In the genomic region with DNA sequence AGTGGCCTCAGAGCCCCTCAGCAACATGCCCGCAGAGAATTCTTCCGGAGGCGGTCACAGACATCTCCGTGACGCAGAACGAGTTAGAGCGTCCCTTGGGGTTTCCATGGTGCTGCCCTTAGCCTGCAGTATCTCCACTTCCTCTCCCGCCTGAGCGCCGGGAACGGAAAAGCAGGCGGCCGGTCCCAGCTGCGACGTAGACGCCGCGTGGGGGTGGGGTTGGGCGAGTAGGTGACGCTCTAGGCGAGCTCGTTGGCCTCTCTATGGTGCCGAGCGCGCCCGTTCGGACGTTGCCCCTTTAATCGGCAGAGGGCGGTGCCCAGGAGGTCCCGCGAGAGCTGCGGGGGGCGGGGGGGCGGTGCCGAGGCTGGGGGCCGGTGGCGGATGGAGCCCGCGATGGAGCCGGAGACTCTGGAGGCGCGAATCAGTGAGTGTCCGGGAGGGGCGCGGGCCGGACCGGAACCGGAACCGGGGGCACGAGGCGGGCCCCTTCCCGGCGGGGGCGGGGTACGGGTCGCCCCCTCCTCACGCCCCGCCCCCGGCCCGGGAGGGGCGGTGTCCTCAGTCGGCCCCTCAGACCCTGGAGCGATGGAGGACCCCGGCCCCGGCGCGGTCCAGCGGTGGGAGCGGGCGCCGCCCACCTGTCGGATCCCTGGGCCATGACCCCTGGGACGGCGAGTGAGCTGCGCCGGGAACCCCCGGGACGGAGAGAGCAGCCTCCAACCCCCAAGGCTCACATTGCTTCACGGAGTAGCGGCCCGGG, we compare ENCODE assay signal across 8 cellular contexts. TPM values are rescaled to one million over a fixed set of nuclear protein-coding genes. Genes with fewer than 3 reads are reported as not detected.
A peak's percentile ranks its signal among the peaks of the same experiment; 100 is the strongest.
DNase-seq lines count a peak whose midpoint lies in the region; ATAC-seq and TF ChIP-seq lines count a peak whose summit lies in the region.

A gene with protein sequence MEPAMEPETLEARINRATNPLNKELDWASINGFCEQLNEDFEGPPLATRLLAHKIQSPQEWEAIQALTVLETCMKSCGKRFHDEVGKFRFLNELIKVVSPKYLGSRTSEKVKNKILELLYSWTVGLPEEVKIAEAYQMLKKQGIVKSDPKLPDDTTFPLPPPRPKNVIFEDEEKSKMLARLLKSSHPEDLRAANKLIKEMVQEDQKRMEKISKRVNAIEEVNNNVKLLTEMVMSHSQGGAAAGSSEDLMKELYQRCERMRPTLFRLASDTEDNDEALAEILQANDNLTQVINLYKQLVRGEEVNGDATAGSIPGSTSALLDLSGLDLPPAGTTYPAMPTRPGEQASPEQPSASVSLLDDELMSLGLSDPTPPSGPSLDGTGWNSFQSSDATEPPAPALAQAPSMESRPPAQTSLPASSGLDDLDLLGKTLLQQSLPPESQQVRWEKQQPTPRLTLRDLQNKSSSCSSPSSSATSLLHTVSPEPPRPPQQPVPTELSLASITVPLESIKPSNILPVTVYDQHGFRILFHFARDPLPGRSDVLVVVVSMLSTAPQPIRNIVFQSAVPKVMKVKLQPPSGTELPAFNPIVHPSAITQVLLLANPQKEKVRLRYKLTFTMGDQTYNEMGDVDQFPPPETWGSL (plus strand): TSS at position 358 of the 763 bp plus-strand sequence. CDS start 27 bp downstream, at position 385.

- H3K4me3 ChIP-seq in KMS-11 (IDR thresholded peaks at IDR 0.05; ENCODE audit: insufficient read depth, low read depth, low read length) (no peak within 1 kb of the TSS), Panc1 (ENCODE audit: low read depth in 2 of 2, low read length in 2 of 2) (peak within 1 kb of the TSS; percentile 68 to 74), mucosa of stomach (ENCODE audit: low read length) (peak within 1 kb of the TSS; percentile 84)

- TF ChIP-seq CTCF in KMS-11 (conservative IDR thresholded peaks at IDR 0.05; ENCODE audit: low read depth, low read length) (no peak), Panc1 (IDR thresholded peaks at IDR 0.05) (no peak)

- H3K79me2 ChIP-seq in KMS-11 (ENCODE audit: insufficient read depth, low read depth): peaks cover 30% of the 10 kb centered on the region

- TSS peak; percentile 70 for BruUV-seq in Panc1 (replicated peaks; lab: Mats Ljungman, UMichigan)

- peak within 1 kb of the TSS; percentile 98 for H3K4me3 Mint-ChIP-seq in activated T-cell treated with anti-CD3 and anti-CD28 coated beads, Interleukin-2, amount 50 U/mL, for 4 hours

- no peaks in the 10 kb centered on the region for H3K9me3 ChIP-seq in Panc1 (ENCODE audit: control insufficient read depth, insufficient read depth, low read depth, low read length)
- H3K9me3 ChIP-seq in mucosa of stomach (ENCODE audit: control insufficient read depth, low read length): no peaks in the 10 kb centered on the region

- peaks cover 51% of the 10 kb centered on the region for H3K4me1 Mint-ChIP-seq in activated T-cell treated with anti-CD3 and anti-CD28 coated beads, Interleukin-2, amount 50 U/mL, for 4 hours (ENCODE audit: low read depth)

- no peaks in the 10 kb centered on the region for H4K20me1 ChIP-seq in KMS-11 (ENCODE audit: insufficient read depth)

- H3K9ac ChIP-seq in KMS-11 (peak within 1 kb of the TSS; percentile 81), mucosa of stomach (ENCODE audit: low read length) (peak within 1 kb of the TSS; percentile 86)

- peak within 1 kb of the TSS; percentile 98 for H3K4me2 ChIP-seq in KMS-11

- peak; percentile 70 for TF ChIP-seq POLR2A in erythroblast (IDR thresholded peaks at IDR 0.05; ENCODE audit: low read length)

- peak; percentile 63 for ATAC-seq in GM21737 (IDR thresholded peaks at IDR 0.05; ENCODE audit: unreplicated experiment)
- peak; percentile 93 for ATAC-seq in Panc1
- ATAC-seq in activated T-cell treated with anti-CD3 and anti-CD28 coated beads, Interleukin-2, amount 50 U/mL, for 4 hours: peak; percentile 87 to 89

- peak within 1 kb of the TSS; percentile 92 for H2AFZ ChIP-seq in KMS-11 (ENCODE audit: low read depth)

- intact Hi-C loops in Panc1 (cut with micrococcal nuclease; ENCODE audit: unreplicated experiment): no loop called here

- H3K9me3 Mint-ChIP-seq in activated T-cell treated with anti-CD3 and anti-CD28 coated beads, Interleukin-2, amount 50 U/mL, for 4 hours: no peaks in the 10 kb centered on the region

- H3K4me1 ChIP-seq in KMS-11 (ENCODE audit: low read depth, poor library complexity, severe bottlenecking) (peaks cover 27% of the 10 kb centered on the region), Panc1 (ENCODE audit: control insufficient read depth, insufficient read depth, low read length) (peaks cover 3% of the 10 kb centered on the region), mucosa of stomach (ENCODE audit: control insufficient read depth, insufficient read depth, low read length) (peaks cover 17% of the 10 kb centered on the region)

- H3K27ac ChIP-seq in KMS-11 (peak within 1 kb of the TSS; percentile 93), Panc1 (ENCODE audit: low read length) (peak within 1 kb of the TSS; percentile 94)

- POLR2A ChIA-PET in Panc1 (lab: Charles Lee): interaction anchor here (0.6 to 0.7 kb wide), 2 partner anchors 9 to 187 kb away, joined by 4 to 5 read pairs; no protein-coding TSS in a partner anchor

- H3K36me3 Mint-ChIP-seq in activated T-cell treated with anti-CD3 and anti-CD28 coated beads, Interleukin-2, amount 50 U/mL, for 4 hours (ENCODE audit: insufficient read depth): no peaks in the 10 kb centered on the region

- H3K27me3 ChIP-seq in KMS-11 (ENCODE audit: insufficient read depth, low read depth): peaks cover 29% of the 10 kb centered on the region
- H3K27me3 ChIP-seq in Panc1 (ENCODE audit: control insufficient read depth, insufficient read depth, low read length): no peaks in the 10 kb centered on the region
- no peaks in the 10 kb centered on the region for H3K27me3 ChIP-seq in mucosa of stomach (ENCODE audit: control insufficient read depth, insufficient read depth, low read length)

- no peaks in the 10 kb centered on the region for H3K27me3 Mint-ChIP-seq in activated T-cell treated with anti-CD3 and anti-CD28 coated beads, Interleukin-2, amount 50 U/mL, for 4 hours (ENCODE audit: low read depth)

- no peaks in the 10 kb centered on the region for H3K36me3 ChIP-seq in KMS-11 (ENCODE audit: insufficient read depth)
- H3K36me3 ChIP-seq in Panc1 (ENCODE audit: control insufficient read depth, insufficient read depth, low read length): peaks cover 7% of the 10 kb centered on the region; the same call in 1 of the 2 replicates
- no peaks in the 10 kb centered on the region for H3K36me3 ChIP-seq in mucosa of stomach (ENCODE audit: control insufficient read depth, insufficient read depth, low read length)

- CTCF ChIA-PET in Panc1 (lab: Charles Lee): interaction anchor here (0.9 to 1.1 kb wide), 2 partner anchors 34 to 173 kb away, joined by 3 to 5 read pairs; no protein-coding TSS in a partner anchor

- in situ Hi-C loops in Panc1 (cut with HindIII; ENCODE audit: low pct_unique_long_range_greater_than_20kb, low sequenced_read_pairs): no loop called here

- peak; percentile 54 for DNase-seq in DMS53 treated with DMSO at 0.1 percent for 48 hours (lab: John Stamatoyannopoulos, UW; ENCODE audit: unreplicated experiment)
- DNase-seq in Panc1 (ENCODE audit: low read depth, low spot score): peak; percentile 84
- DNase-seq in activated T-cell treated with anti-CD3 and anti-CD28 coated beads, Interleukin-2, amount 50 U/mL, for 4 hours: peak; percentile 93
- DNase-seq in erythroblast (lab: John Stamatoyannopoulos, UW): peak; percentile 98
- DNase-seq in stimulated activated CD8-positive, alpha-beta memory T cell treated with anti-CD3 and anti-CD28 coated beads, Interleukin-4, amount 100 ng/mL, for 48 hours: peak; percentile 96

RNA-seq across cellular contexts. Expression of the gene that starts here (rescaled TPM):
- total RNA-seq in Panc1 (2021; ENCODE audit: unreplicated experiment): 45.4 TPM
- polyA plus RNA-seq in Panc1 (2012; ENCODE audit: insufficient read length): 42.9 TPM
- 10 to 100 TPM; 73.3 to 79.5 (median 77.3) TPM for total RNA-seq in activated T-cell treated with anti-CD3 and anti-CD28 coated beads, Interleukin-2, amount 50 U/mL, for 4 hours
